8 cellular contexts compared by ENCODE assay signal in the genomic region with DNA sequence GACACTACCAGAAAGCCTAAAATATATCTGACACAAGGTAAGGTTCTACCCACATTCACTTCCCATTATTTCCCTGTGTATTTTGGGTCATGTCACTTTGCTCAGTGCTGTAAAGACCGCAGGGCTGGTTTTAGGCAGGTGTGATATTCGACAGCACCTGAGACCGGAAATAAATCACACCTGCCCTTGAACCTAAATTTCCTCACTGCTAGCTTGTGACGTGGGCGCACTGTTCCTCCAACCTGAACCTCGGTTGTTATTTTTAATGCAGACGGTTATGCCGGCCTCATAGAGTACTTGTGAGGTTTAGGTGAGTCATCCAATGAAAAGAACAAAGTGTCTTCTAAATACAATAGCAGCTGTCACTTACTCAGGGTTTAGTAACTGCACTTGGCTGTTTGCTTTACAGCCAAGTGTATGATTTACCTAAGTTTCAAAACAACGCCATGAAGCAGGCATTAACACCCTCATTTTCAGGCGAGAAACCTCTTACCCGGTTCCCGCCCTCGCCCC.
A peak's percentile ranks its signal among the peaks of the same experiment; 100 is the strongest.
DNase-seq lines count a peak whose midpoint lies in the region; ATAC-seq and TF ChIP-seq lines count a peak whose summit lies in the region.

No MANE protein-coding gene starts in this region.

- peak overlapping the region; percentile 81 for H3K27ac Mint-ChIP-seq in stimulated activated effector memory CD8-positive, alpha-beta T cell treated with anti-CD3 and anti-CD28 coated beads, Interleukin-12 subunit alpha, Interleukin-12 subunit beta, amount 100 ng/mL, for 72 hours

- peak overlapping the region; percentile 58 for H3K27ac ChIP-seq in 22Rv1

- ATAC-seq in GM18511 (IDR thresholded peaks at IDR 0.05; ENCODE audit: unreplicated experiment) (peak; percentile 79), HG02970 (IDR thresholded peaks at IDR 0.05; ENCODE audit: low FRiP score, unreplicated experiment) (peak; percentile 42)
- ATAC-seq in stimulated activated effector memory CD8-positive, alpha-beta T cell treated with anti-CD3 and anti-CD28 coated beads, Interleukin-12 subunit alpha, Interleukin-12 subunit beta, amount 100 ng/mL, for 72 hours, result peak; percentile 96

- H3K4me3 Mint-ChIP-seq in stimulated activated effector memory CD8-positive, alpha-beta T cell treated with anti-CD3 and anti-CD28 coated beads, Interleukin-12 subunit alpha, Interleukin-12 subunit beta, amount 100 ng/mL, for 72 hours, result peak overlapping the region; percentile 89

- peaks cover 26% of the 10 kb centered on the region for H3K4me1 Mint-ChIP-seq in stimulated activated effector memory CD8-positive, alpha-beta T cell treated with anti-CD3 and anti-CD28 coated beads, Interleukin-12 subunit alpha, Interleukin-12 subunit beta, amount 100 ng/mL, for 72 hours

- DNase-seq in NCI-H748 treated with DMSO at 0.1 percent for 48 hours (lab: John Stamatoyannopoulos, UW) (peak; percentile 46), amniotic epithelial cell (ENCODE audit: low read depth) (peak; percentile 79), inferior parietal cortex (ENCODE audit: extremely low spot score) (peak; percentile 29), NCI-H526 treated with DMSO at 0.1 percent for 48 hours (lab: John Stamatoyannopoulos, UW) (no peak)
- DNase-seq in stimulated activated effector memory CD8-positive, alpha-beta T cell treated with anti-CD3 and anti-CD28 coated beads, Interleukin-12 subunit alpha, Interleukin-12 subunit beta, amount 100 ng/mL, for 72 hours (ENCODE audit: low spot score in 2 of 2), result peak in 1 of 2 donors; percentile 53

- no peaks in the 10 kb centered on the region for H3K9me3 Mint-ChIP-seq in stimulated activated effector memory CD8-positive, alpha-beta T cell treated with anti-CD3 and anti-CD28 coated beads, Interleukin-12 subunit alpha, Interleukin-12 subunit beta, amount 100 ng/mL, for 72 hours

- TF ChIP-seq CTCF in 22Rv1 (IDR thresholded peaks at IDR 0.05), result no peak

- H3K36me3 Mint-ChIP-seq in stimulated activated effector memory CD8-positive, alpha-beta T cell treated with anti-CD3 and anti-CD28 coated beads, Interleukin-12 subunit alpha, Interleukin-12 subunit beta, amount 100 ng/mL, for 72 hours, result no peaks in the 10 kb centered on the region

Comparison
In these comparisons a context has a peak if more than half of its experiments do, and no peak if none do; other contexts are left out.
1. ATAC-seq: peak in every context shown above with its lines; median percentile 96 in stimulated activated effector memory CD8-positive, alpha-beta T cell treated with anti-CD3 and anti-CD28 coated beads, Interleukin-12 subunit alpha, Interleukin-12 subunit beta, amount 100 ng/mL, for 72 hours; 79 in GM18511; 42 in HG02970.